In genomic region chr12:52669941-52670340, GRCh38 we compare ENCODE assay signal across 11 cellular contexts. TPM values are rescaled to one million over a fixed set of nuclear protein-coding genes. Genes with fewer than 3 reads are reported as not detected.
"Had no signal": no experiment of that assay in that cellular context is flagged by ENCODE, and none has a peak within 500 bp of the region (broad histone marks: within the 10 kb centered on the region; RNA-seq: fewer than 3 reads in every experiment).

No MANE protein-coding gene starts in this region.

RNA-seq across cellular contexts. Expression of gene KRT1, which starts 10.3 kb away (rescaled TPM):
- total RNA-seq: OCI-LY7, PC-3, PC-9, Right ventricle myocardium inferior, Right ventricle myocardium superior, RPMI7951, SJCRH30, SK-MEL-5 had no signal
- polyA plus RNA-seq: SK-N-SH had no signal

RNA-seq across cellular contexts. Expression of gene KRT2, which starts 17.9 kb away (rescaled TPM):
- total RNA-seq: OCI-LY7, PC-3, PC-9, Right ventricle myocardium inferior, Right ventricle myocardium superior, RPMI7951, SJCRH30, SJSA1, SK-MEL-5 had no signal
- polyA plus RNA-seq: SK-N-SH had no signal

RNA-seq across cellular contexts. Expression of gene KRT77, which starts 33.4 kb away (rescaled TPM):
- total RNA-seq: OCI-LY7, PC-3, PC-9, Peyer's patch, Right ventricle myocardium inferior, Right ventricle myocardium superior, RPMI7951, SJCRH30, SJSA1, SK-MEL-5 had no signal
- polyA plus RNA-seq: SK-N-SH had no signal

RNA-seq across cellular contexts. Expression of gene KRT73, which starts 51.6 kb away (rescaled TPM):
- total RNA-seq: OCI-LY7, PC-3, PC-9, Right ventricle myocardium inferior, Right ventricle myocardium superior, RPMI7951, SJCRH30, SJSA1, SK-MEL-5 had no signal
- polyA plus RNA-seq: SK-N-SH had no signal
